In genomic region chr15:57340673-57341259, GRCh38 we compare ENCODE assay signal across 9 cellular contexts. TPM values are rescaled to one million over a fixed set of nuclear protein-coding genes. Genes with fewer than 3 reads are reported as not detected.
DNase-seq lines count a peak whose midpoint lies in the region; ATAC-seq and TF ChIP-seq lines count a peak whose summit lies in the region.
"Had no signal": no experiment of that assay in that cellular context is flagged by ENCODE, and none has a peak within 500 bp of the region (broad histone marks: within the 10 kb centered on the region; RNA-seq: fewer than 3 reads in every experiment).

No MANE protein-coding gene starts in this region.

- H3K4me1 ChIP-seq in adrenal gland (replicated peaks in 1 of 2) (no peaks in the 10 kb centered on the region), right cardiac atrium (ENCODE audit: control insufficient read depth, insufficient read depth, low read length) (no peaks in the 10 kb centered on the region)

- H3K36me3 ChIP-seq in adrenal gland (replicated peaks in 1 of 2), result no peaks in the 10 kb centered on the region

- H3K27ac Mint-ChIP-seq in HFFc6, result no peak overlapping the region

- no peaks in the 10 kb centered on the region for H3K27me3 ChIP-seq in adrenal gland
- H3K27me3 ChIP-seq in right cardiac atrium (ENCODE audit: control insufficient read depth, insufficient read depth), result no peaks in the 10 kb centered on the region

- no peaks in the 10 kb centered on the region for H3K9me3 Mint-ChIP-seq in HFFc6

- no peak overlapping the region for H3K27ac ChIP-seq in adrenal gland
- no peak overlapping the region for H3K27ac ChIP-seq in right cardiac atrium (ENCODE audit: low read length)

- H3K9me3 ChIP-seq in adrenal gland (replicated peaks in 1 of 3) (no peaks in the 10 kb centered on the region), right cardiac atrium (ENCODE audit: control insufficient read depth, low read length) (no peaks in the 10 kb centered on the region)

- peak; percentile 48 to 61 for ATAC-seq in right cardiac atrium
- ATAC-seq in sciatic nerve, result peak; percentile 71
- no peak for ATAC-seq in HG02852 (IDR thresholded peaks at IDR 0.05; ENCODE audit: unreplicated experiment)
- no peak for ATAC-seq in HG02840 (IDR thresholded peaks at IDR 0.05; ENCODE audit: low FRiP score, unreplicated experiment)

- intact Hi-C loops in adrenal gland (cut with DNase I) (loop anchor here (5.0 kb wide), 2 partner anchors 122 to 187 kb away; no protein-coding TSS in a partner anchor), right cardiac atrium (cut with DNase I) (loop anchor here (2.0 to 5.0 kb wide), 3 partner anchors 117 to 187 kb away; no protein-coding TSS in a partner anchor), sciatic nerve (cut with DNase I) (loop anchor here (5.0 kb wide), 1 partner anchor 187 kb away; no protein-coding TSS in a partner anchor)

- peaks cover 17% of the 10 kb centered on the region for H3K4me1 Mint-ChIP-seq in HFFc6 (ENCODE audit: low read depth)

- DNase-seq in DMS53 (lab: John Stamatoyannopoulos, UW) (peak; percentile 69), HFFc6 (peak; percentile 11), NCI-H82 treated with DMSO at 0.1 percent for 48 hours (lab: John Stamatoyannopoulos, UW; ENCODE audit: unreplicated experiment) (peak; percentile 63), adrenal gland (peak in 6 of 7 donors; percentile 43 to 75 (median 58)), right cardiac atrium (peak; percentile 53 to 77 (median 71)), sciatic nerve (ENCODE audit: low spot score) (peak; percentile 73)

- no peaks in the 10 kb centered on the region for H3K36me3 Mint-ChIP-seq in HFFc6 (ENCODE audit: low read depth)

- H3K27me3 Mint-ChIP-seq in HFFc6 (ENCODE audit: insufficient read depth), result peaks cover 7% of the 10 kb centered on the region; the same call in 1 of the 2 replicates

- no peak for TF ChIP-seq POLR2A in adrenal gland (IDR thresholded peaks at IDR 0.05)

- 1 to 2% (median 2%) methylated on average over 5 of the region's 5 CpGs for WGBS in adrenal gland, 4 donors
- 3% methylated on average over 5 of the region's 5 CpGs for WGBS in right cardiac atrium

- TF ChIP-seq CTCF in HFFc6 (IDR thresholded peaks at IDR 0.05) (peak; percentile 95), adrenal gland (IDR thresholded peaks at IDR 0.05) (peak; percentile 74 to 95 (median 86))

- no peak overlapping the region for H3K4me3 Mint-ChIP-seq in HFFc6

- H3K4me3 ChIP-seq in adrenal gland (no peak overlapping the region), right cardiac atrium (ENCODE audit: low read length) (no peak overlapping the region)

RNA-seq across cellular contexts. Expression of gene CGNL1, which starts 35.5 kb away (rescaled TPM):
- under 1 TPM in 4 of 6 experiments, not detected in 2; 0.05 to 0.20 (median 0.10) TPM for total RNA-seq in HFFc6 (2021; fragmentation: NEBNext Ultra II Directional; extraction: Animal tissue kit (Norgen Biotek cat#: 25700))
- 10 to 100 TPM; 17.7 to 49.5 (median 27.0) TPM for total RNA-seq in adrenal gland
- 10 to 100 TPM in 2 of 3 donors, 1 to 10 TPM in 1; 5.5 to 25.0 (median 15.6) TPM for polyA plus RNA-seq in adrenal gland
- 10 to 100 TPM; 48.6 to 59.9 (median 53.1) TPM for total RNA-seq in right cardiac atrium
- polyA plus RNA-seq in right cardiac atrium, result 12.7 TPM
- 38.1 TPM for total RNA-seq in sciatic nerve
- total RNA-seq: T-helper 2 cell treated with Interferon-gamma antibody and Interleukin-4, amounts not matched to agents 100 ng/mL and 5 ng/mL, for 36 hours had no signal

Comparison
In these comparisons a context has a peak if more than half of its experiments do, and no peak if none do; other contexts are left out.
1. DNase-seq: peak in every context shown above with its lines; median percentile 73 in sciatic nerve; 71 in right cardiac atrium; 69 in DMS53; 63 in NCI-H82 treated with DMSO at 0.1 percent for 48 hours; 58 in adrenal gland; 11 in HFFc6.
2. ATAC-seq: peak in right cardiac atrium (2 of 2) and sciatic nerve (single experiment); none in HG02852 (single experiment) and HG02840 (single experiment).
3. RNA of gene CGNL1, which starts 35.5 kb away (total RNA-seq): 48.6 to 59.9 TPM in right cardiac atrium, 38.1 TPM in sciatic nerve (single experiment) and 17.7 to 49.5 TPM in adrenal gland; 0.05 to 0.20 TPM in HFFc6; every median in the first group is over 10 times any median in the second.